Comparison of ENCODE assay signal across 8 cellular contexts in genomic region chr12:10364839-10365681, GRCh38. TPM values are rescaled to one million over a fixed set of nuclear protein-coding genes. Genes with fewer than 3 reads are reported as not detected.
A peak's percentile ranks its signal among the peaks of the same experiment; 100 is the strongest.
DNase-seq lines count a peak whose midpoint lies in the region; ATAC-seq and TF ChIP-seq lines count a peak whose summit lies in the region.

No MANE protein-coding gene starts in this region.

- no peaks in the 10 kb centered on the region for H3K36me3 ChIP-seq in body of pancreas (replicated peaks in 1 of 2; ENCODE audit: insufficient read depth in 1 of 2, low read depth in 2 of 2)
- H3K36me3 ChIP-seq in WERI-Rb-1 = no peaks in the 10 kb centered on the region

- intact Hi-C loops in body of pancreas (cut with DNase I) = no loop called here

- no peak for TF ChIP-seq CTCF in GM12875 (IDR thresholded peaks at IDR 0.05; ENCODE audit: borderline replicate concordance, insufficient read depth, low read depth, low read length)
- no peak for TF ChIP-seq CTCF in NB4 (IDR thresholded peaks at IDR 0.05; ENCODE audit: low read depth, low read length)
- peak in 1 of 7 experiments; percentile 3 for TF ChIP-seq CTCF in body of pancreas (IDR thresholded peaks at IDR 0.05)
- no peak for TF ChIP-seq CTCF in WERI-Rb-1 (IDR thresholded peaks at IDR 0.05; ENCODE audit: low read depth, low read length)

- peak overlapping the region; percentile 51 for H3K4me3 ChIP-seq in GM12875 (ENCODE audit: low read depth, low read length)
- peak overlapping the region; percentile 83 for H3K4me3 ChIP-seq in NB4 (ENCODE audit: low read depth, low read length)
- H3K4me3 ChIP-seq in body of pancreas = peak overlapping the region; percentile 30 to 50
- peak overlapping the region; percentile 47 for H3K4me3 ChIP-seq in iPS-11a (ENCODE audit: low read depth, low read length)
- peak overlapping the region; percentile 54 for H3K4me3 ChIP-seq in skeletal muscle cell (ENCODE audit: low read depth, low read length)
- no peak overlapping the region for H3K4me3 ChIP-seq in WERI-Rb-1 (ENCODE audit: low read depth, low read length)

- H3K9me3 ChIP-seq in body of pancreas (no peaks in the 10 kb centered on the region), WERI-Rb-1 (ENCODE audit: severe bottlenecking) (no peaks in the 10 kb centered on the region)

- H3K27me3 ChIP-seq in body of pancreas = no peaks in the 10 kb centered on the region
- no peaks in the 10 kb centered on the region for H3K27me3 ChIP-seq in WERI-Rb-1 (ENCODE audit: insufficient read depth, low read depth, severe bottlenecking)

- DNase-seq in NB4 (ENCODE audit: low read depth) (peak; percentile 83), T-helper 2 cell (peak in 3 of 5 experiments; percentile 35 to 87 (median 65)), body of pancreas (peak; percentile 65 to 87 (median 75)), skeletal muscle cell (ENCODE audit: low read depth) (peak; percentile 57), WERI-Rb-1 (no peak)

- TF ChIP-seq POLR2A in NB4 (IDR thresholded peaks at IDR 0.05; ENCODE audit: extremely low read depth, insufficient read length) = no peak
- TF ChIP-seq POLR2A in body of pancreas (IDR thresholded peaks at IDR 0.05) = no peak

- ATAC-seq in HG02610 (IDR thresholded peaks at IDR 0.05; ENCODE audit: unreplicated experiment) (peak; percentile 42), body of pancreas (peak; percentile 81)

- 0 to 1% methylated on average over 16 of the region's 16 CpGs for WGBS in body of pancreas, 2 donors

- H3K4me1 ChIP-seq in body of pancreas = peaks cover 32% of the 10 kb centered on the region

- H3K27ac ChIP-seq in body of pancreas = peak overlapping the region; percentile 90 to 98 (median 91)
- H3K27ac ChIP-seq in WERI-Rb-1 = no peak overlapping the region

RNA-seq across cellular contexts. Expression of gene KLRK1, which starts 24.8 kb away (rescaled TPM):
- 1 to 10 TPM in 1 of 2 donors, not detected in 1; 1.3 TPM for total RNA-seq in body of pancreas

RNA-seq across cellular contexts. Expression of gene KLRC4, which starts 44.5 kb away (rescaled TPM):
- total RNA-seq in body of pancreas = not detected

RNA-seq across cellular contexts. Expression of gene KLRC3, which starts 55.3 kb away (rescaled TPM):
- total RNA-seq in body of pancreas = not detected

RNA-seq across cellular contexts. Expression of gene KLRD1, which starts 57.4 kb away (rescaled TPM):
- under 1 TPM; under 0.01 to 0.78 TPM for total RNA-seq in body of pancreas
